29 cellular contexts compared by ENCODE assay signal in the genomic region with DNA sequence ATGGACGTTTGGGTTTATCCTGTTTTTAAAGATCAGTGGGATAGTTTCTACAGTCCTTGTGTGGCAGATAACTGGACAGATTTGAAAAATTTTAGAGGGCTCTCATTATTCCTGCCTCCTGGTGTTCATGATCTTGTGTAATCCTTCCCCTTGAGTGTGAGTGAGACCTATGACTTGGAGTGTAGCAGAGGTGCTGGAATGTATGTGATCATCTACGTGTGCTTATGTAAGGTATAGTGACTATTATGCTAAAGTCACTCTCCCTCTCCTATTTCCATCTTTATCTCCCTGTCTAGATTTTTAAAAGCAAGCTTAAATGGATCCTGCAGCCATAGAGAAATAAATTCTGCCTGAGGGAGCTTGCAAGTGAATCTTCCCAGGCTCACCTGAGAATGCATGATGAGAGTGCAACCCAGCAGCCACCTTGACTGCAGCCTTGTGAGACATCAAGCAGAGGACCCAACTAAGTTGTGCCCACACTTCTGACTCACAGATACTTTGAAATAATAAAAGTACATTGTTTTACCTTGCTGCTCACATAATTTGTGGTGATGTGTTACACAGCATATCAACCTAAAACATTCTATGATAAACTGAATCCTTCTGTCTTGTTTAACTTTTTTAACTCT. TPM values are rescaled to one million over a fixed set of nuclear protein-coding genes. Genes with fewer than 3 reads are reported as not detected.
"Had no signal": no experiment of that assay in that cellular context is flagged by ENCODE, and none has a peak within 500 bp of the region (broad histone marks: within the 10 kb centered on the region; RNA-seq: fewer than 3 reads in every experiment).

No MANE protein-coding gene starts in this region.

- H3K9me3 Mint-ChIP-seq: activated CD4-positive, alpha-beta memory T cell treated with anti-CD3 and anti-CD28 coated beads for 36 hours; activated CD4-positive, alpha-beta T cell treated with anti-CD3 and anti-CD28 coated beads, Interleukin-2, amount 10 ng/mL, durations not matched to agents 7 days and 5 days; activated naive CD4-positive, alpha-beta T cell treated with anti-CD3 and anti-CD28 coated beads, Interleukin-2, amount 50 U/mL, for 72 hours; activated naive CD8-positive, alpha-beta T cell treated with anti-CD3 and anti-CD28 coated beads, Interleukin-2, amount 50 U/mL, for 24 hours; activated T-cell treated with anti-CD3 and anti-CD28 coated beads, Interleukin-2, amount 50 U/mL, for 4 hours; T-cell had no signal

- FAIRE-seq: TTC549 had no signal

- H3K9me3 ChIP-seq: ascending aorta, body of pancreas had no signal

- H3K4me3 ChIP-seq: ascending aorta, body of pancreas, SK-N-MC had no signal

- H3K4me3 Mint-ChIP-seq: activated CD4-positive, alpha-beta memory T cell treated with anti-CD3 and anti-CD28 coated beads for 36 hours; activated CD4-positive, alpha-beta T cell treated with anti-CD3 and anti-CD28 coated beads, Interleukin-2, amount 10 ng/mL, durations not matched to agents 7 days and 5 days; activated naive CD8-positive, alpha-beta T cell treated with anti-CD3 and anti-CD28 coated beads, Interleukin-2, amount 50 U/mL, for 24 hours; activated T-cell treated with anti-CD3 and anti-CD28 coated beads, Interleukin-2, amount 50 U/mL, for 4 hours; T-cell had no signal

- H3K36me3 Mint-ChIP-seq: activated CD4-positive, alpha-beta memory T cell treated with anti-CD3 and anti-CD28 coated beads for 36 hours; activated naive CD4-positive, alpha-beta T cell treated with anti-CD3 and anti-CD28 coated beads, Interleukin-2, amount 50 U/mL, for 72 hours; T-cell had no signal

- H3K27me3 ChIP-seq: ascending aorta, body of pancreas had no signal

- H3K4me1 ChIP-seq: ascending aorta, body of pancreas had no signal

- H3K27ac Mint-ChIP-seq: activated CD4-positive, alpha-beta memory T cell treated with anti-CD3 and anti-CD28 coated beads for 36 hours; activated CD4-positive, alpha-beta T cell treated with anti-CD3 and anti-CD28 coated beads, Interleukin-2, amount 10 ng/mL, durations not matched to agents 7 days and 5 days; activated naive CD4-positive, alpha-beta T cell treated with anti-CD3 and anti-CD28 coated beads, Interleukin-2, amount 50 U/mL, for 72 hours; activated naive CD8-positive, alpha-beta T cell treated with anti-CD3 and anti-CD28 coated beads, Interleukin-2, amount 50 U/mL, for 24 hours; T-cell had no signal

- H3K4me1 Mint-ChIP-seq: activated CD4-positive, alpha-beta T cell treated with anti-CD3 and anti-CD28 coated beads, Interleukin-2, amount 10 ng/mL, durations not matched to agents 7 days and 5 days; activated naive CD8-positive, alpha-beta T cell treated with anti-CD3 and anti-CD28 coated beads, Interleukin-2, amount 50 U/mL, for 24 hours; T-cell had no signal

- ATAC-seq: activated naive CD4-positive, alpha-beta T cell treated with anti-CD3 and anti-CD28 coated beads, Interleukin-2, amount 50 U/mL, for 72 hours; activated naive CD8-positive, alpha-beta T cell treated with anti-CD3 and anti-CD28 coated beads, Interleukin-2, amount 50 U/mL, for 24 hours; activated T-cell treated with anti-CD3 and anti-CD28 coated beads, Interleukin-2, amount 50 U/mL, for 4 hours; body of pancreas; Right ventricle myocardium inferior; T-cell had no signal

- H3K27ac ChIP-seq: ascending aorta, body of pancreas, SK-N-MC, VCaP had no signal

- DNase-seq: activated CD4-positive, alpha-beta memory T cell treated with anti-CD3 and anti-CD28 coated beads for 36 hours; activated CD4-positive, alpha-beta T cell treated with anti-CD3 and anti-CD28 coated beads, Interleukin-2, amount 10 ng/mL, durations not matched to agents 7 days and 5 days; activated CD4-positive, CD25-positive, alpha-beta regulatory T cell; activated CD8-positive, alpha-beta memory T cell treated with anti-CD3 and anti-CD28 coated beads for 24 hours; activated effector memory CD4-positive, alpha-beta T cell treated with anti-CD3 and anti-CD28 coated beads, Interleukin-2, amount 50 U/mL, for 16 hours; activated naive CD4-positive, alpha-beta T cell treated with Interleukin-2 at 50 U/mL for 16 hours; activated naive CD8-positive, alpha-beta T cell treated with anti-CD3 and anti-CD28 coated beads, Interleukin-2, amount 50 U/mL, for 24 hours; activated T-cell treated with anti-CD3 and anti-CD28 coated beads, Interleukin-2, amount 50 U/mL, for 4 hours; amniotic stem cell; body of pancreas; Karpas-422; NCI-H1048; NCI-H146; NCI-H187 treated with DMSO at 0.1 percent for 48 hours; NCI-H2081 treated with DMSO at 0.1 percent for 48 hours; NCI-H446 treated with DMSO at 0.1 percent for 48 hours; NCI-H524 treated with DMSO at 0.1 percent for 48 hours; NCI-H748 treated with DMSO at 0.1 percent for 48 hours; T-cell; T-helper 2 cell; T1000 had no signal

- H3K36me3 ChIP-seq: ascending aorta had no signal

RNA-seq across cellular contexts. Expression of a gene that starts 3.2 kb away (rescaled TPM):
- total RNA-seq: activated CD4-positive, alpha-beta memory T cell treated with anti-CD3 and anti-CD28 coated beads for 36 hours; activated CD4-positive, alpha-beta T cell treated with anti-CD3 and anti-CD28 coated beads, Interleukin-2, amount 10 ng/mL, durations not matched to agents 7 days and 5 days; activated naive CD4-positive, alpha-beta T cell treated with anti-CD3 and anti-CD28 coated beads, Interleukin-2, amount 50 U/mL, for 72 hours; activated T-cell treated with anti-CD3 and anti-CD28 coated beads, Interleukin-2, amount 50 U/mL, for 4 hours; OCI-LY7; RPMI7951 had no signal

RNA-seq across cellular contexts. Expression of a gene that starts 3.7 kb away (rescaled TPM):
- total RNA-seq: activated CD4-positive, alpha-beta memory T cell treated with anti-CD3 and anti-CD28 coated beads for 36 hours; activated CD4-positive, alpha-beta T cell treated with anti-CD3 and anti-CD28 coated beads, Interleukin-2, amount 10 ng/mL, durations not matched to agents 7 days and 5 days; activated naive CD4-positive, alpha-beta T cell treated with anti-CD3 and anti-CD28 coated beads, Interleukin-2, amount 50 U/mL, for 72 hours; activated T-cell treated with anti-CD3 and anti-CD28 coated beads, Interleukin-2, amount 50 U/mL, for 4 hours; ascending aorta; Right ventricle myocardium inferior; RPMI7951; T-cell had no signal

RNA-seq across cellular contexts. Expression of a gene that starts 45.1 kb away (rescaled TPM):
- total RNA-seq: activated CD4-positive, alpha-beta memory T cell treated with anti-CD3 and anti-CD28 coated beads for 36 hours; activated CD4-positive, alpha-beta T cell treated with anti-CD3 and anti-CD28 coated beads, Interleukin-2, amount 10 ng/mL, durations not matched to agents 7 days and 5 days; OCI-LY7; RPMI7951 had no signal
